Comparison of ENCODE assay signal across 8 cellular contexts in the genomic region with DNA sequence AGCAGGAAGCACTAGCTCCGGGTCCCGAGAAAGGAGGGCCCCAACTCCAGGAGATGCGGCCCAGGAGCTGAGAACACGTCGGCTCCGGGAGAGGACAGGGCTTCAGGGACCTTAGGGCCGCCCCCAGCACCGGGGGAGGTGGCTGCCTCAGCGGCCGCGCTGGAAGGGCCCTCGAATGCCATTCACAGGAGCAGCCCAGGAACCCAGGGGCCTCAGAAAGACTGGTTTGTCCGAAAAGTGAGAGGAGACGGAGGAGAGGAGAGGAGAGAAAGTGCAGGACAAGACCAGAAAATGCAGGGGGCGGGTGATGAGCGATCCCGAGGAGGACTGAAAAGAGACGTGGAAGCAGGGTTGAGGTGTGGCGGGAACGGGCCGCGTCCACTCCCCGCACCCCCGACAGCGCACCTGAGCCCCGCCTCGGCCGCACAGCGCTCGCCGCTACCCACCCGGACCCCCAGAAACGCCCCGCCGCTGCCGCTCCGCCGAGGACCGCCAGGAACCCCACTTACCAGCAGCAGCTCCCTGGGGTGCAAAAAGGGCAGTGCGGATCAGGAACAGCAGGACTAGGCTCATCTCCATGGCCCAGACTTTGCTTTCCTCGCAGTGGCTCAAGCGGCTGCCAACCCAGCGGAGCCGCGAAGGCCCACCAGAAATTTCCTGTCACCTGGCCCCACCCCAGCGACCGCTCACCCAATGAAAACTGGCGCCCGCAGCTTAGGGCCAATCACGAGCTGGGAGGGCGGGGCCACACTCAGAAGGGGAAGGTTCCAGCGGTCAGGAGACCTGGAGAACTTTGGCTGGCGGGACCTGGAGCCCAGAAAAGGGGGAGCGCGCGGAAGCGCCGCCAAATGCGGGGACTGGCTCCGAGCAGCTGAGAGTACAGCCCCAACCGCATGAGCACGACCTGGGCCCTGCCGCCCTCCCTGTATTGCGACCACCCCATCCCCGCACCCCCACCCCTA.
A peak's percentile ranks its signal among the peaks of the same experiment; 100 is the strongest.
DNase-seq lines count a peak whose midpoint lies in the region; ATAC-seq and TF ChIP-seq lines count a peak whose summit lies in the region.

No MANE protein-coding gene starts in this region.

- ATAC-seq in GM18907 (IDR thresholded peaks at IDR 0.05; ENCODE audit: unreplicated experiment) (peak; percentile 77), HG03139 (IDR thresholded peaks at IDR 0.05; ENCODE audit: unreplicated experiment) (peak; percentile 55)

- H3K9ac ChIP-seq in mucosa of stomach (ENCODE audit: low read length) = peak overlapping the region; percentile 57

- no peaks in the 10 kb centered on the region for H3K9me3 ChIP-seq in mucosa of stomach (ENCODE audit: control insufficient read depth, low read length)

- peak overlapping the region; percentile 87 for H3K4me3 ChIP-seq in AG10803 (ENCODE audit: low read length)
- peak overlapping the region; percentile 82 for H3K4me3 ChIP-seq in mucosa of stomach (ENCODE audit: low read length)

- no peaks in the 10 kb centered on the region for H3K36me3 ChIP-seq in mucosa of stomach (ENCODE audit: control insufficient read depth, insufficient read depth, low read length)

- TF ChIP-seq POLR2A in erythroblast (IDR thresholded peaks at IDR 0.05; ENCODE audit: low read length) = peak; percentile 43

- peaks cover 10% of the 10 kb centered on the region for H3K27me3 ChIP-seq in mucosa of stomach (ENCODE audit: control insufficient read depth, insufficient read depth, low read length)

- DNase-seq in AG10803 (ENCODE audit: low read depth) = peak; percentile 76
- DNase-seq in NOMO-1 treated with DMSO at 0.1 percent for 48 hours (lab: John Stamatoyannopoulos, UW; ENCODE audit: unreplicated experiment) = peak; percentile 72
- peak; percentile 77 for DNase-seq in activated T-cell treated with anti-CD3 and anti-CD28 coated beads for 4 hours
- peak; percentile 80 to 89 for DNase-seq in erythroblast (lab: John Stamatoyannopoulos, UW)
- DNase-seq in stimulated activated CD8-positive, alpha-beta memory T cell treated with anti-CD3 and anti-CD28 coated beads, Interleukin-4, amount 100 ng/mL, for 4 hours (ENCODE audit: low read depth in 2 of 2, low spot score in 1 of 2) = peak; percentile 69 to 72

- peaks cover 19% of the 10 kb centered on the region for H3K4me1 ChIP-seq in mucosa of stomach (ENCODE audit: control insufficient read depth, insufficient read depth, low read length)

- no peak for TF ChIP-seq CTCF in AG10803 (conservative IDR thresholded peaks at IDR 0.05; ENCODE audit: low read length)

Comparison
In these comparisons a context has a peak if more than half of its experiments do, and no peak if none do; other contexts are left out.
1. Peak in every context shown above with its lines: DNase-seq, ATAC-seq and H3K4me3 ChIP-seq.